9 cellular contexts compared by ENCODE assay signal in the genomic region with DNA sequence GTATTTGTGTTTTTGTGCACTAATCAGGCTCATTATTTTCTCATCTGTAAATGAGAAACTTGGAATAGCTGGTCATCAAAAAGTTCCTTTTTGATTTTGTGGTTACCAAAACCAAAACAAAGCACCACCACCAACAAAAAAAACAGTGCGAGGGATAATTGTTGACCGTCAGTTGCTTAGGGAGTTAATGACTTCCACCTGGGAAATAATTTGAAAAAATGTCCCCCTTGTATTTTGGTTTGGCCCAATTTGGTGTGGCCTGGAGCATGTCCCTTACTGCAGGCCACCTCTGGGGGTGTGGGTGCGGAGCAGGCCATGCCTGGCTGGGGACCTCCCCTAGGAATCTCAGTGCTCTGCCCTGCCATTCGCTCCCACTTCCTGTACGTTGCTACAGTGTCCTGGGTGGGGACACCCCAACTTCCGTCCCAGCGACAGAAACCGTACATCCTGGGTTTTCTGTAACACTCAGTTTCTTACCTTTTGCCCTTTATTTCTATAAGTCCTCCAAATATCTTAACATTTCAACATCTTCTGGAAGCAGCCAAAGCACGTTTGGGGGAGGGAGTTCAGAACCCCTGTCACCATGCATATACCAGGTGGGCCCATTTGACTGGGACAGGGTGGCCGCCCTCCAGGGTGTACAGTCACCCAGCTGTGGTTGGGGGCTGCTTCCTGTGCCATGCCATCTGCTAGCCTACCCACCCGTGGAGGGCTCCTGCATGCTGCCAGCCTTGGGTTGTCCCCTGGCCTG. TPM values are rescaled to one million over a fixed set of nuclear protein-coding genes. Genes with fewer than 3 reads are reported as not detected.
DNase-seq lines count a peak whose midpoint lies in the region; ATAC-seq and TF ChIP-seq lines count a peak whose summit lies in the region.
"Had no signal": no experiment of that assay in that cellular context is flagged by ENCODE, and none has a peak within 500 bp of the region (broad histone marks: within the 10 kb centered on the region; RNA-seq: fewer than 3 reads in every experiment).

No MANE protein-coding gene starts in this region.

- peaks cover 90% of the 10 kb centered on the region for H3K4me1 Mint-ChIP-seq in activated CD8-positive, alpha-beta T cell treated with anti-CD3 and anti-CD28 coated beads for 36 hours (ENCODE audit: low read depth)

- peak overlapping the region; percentile 87 for H3K27ac Mint-ChIP-seq in activated CD8-positive, alpha-beta T cell treated with anti-CD3 and anti-CD28 coated beads for 36 hours

- intact Hi-C loops in activated CD8-positive, alpha-beta T cell treated with anti-CD3 and anti-CD28 coated beads for 36 hours (cut with micrococcal nuclease) = no loop called here

- H3K4me1 ChIP-seq in skeletal muscle tissue (ENCODE audit: control insufficient read depth in 3 of 3, insufficient read depth in 3 of 3, low read length in 3 of 3) = peaks cover 56 to 65% (median 60%) of the 10 kb centered on the region in 3 donors
- no peaks in the 10 kb centered on the region for H3K4me1 ChIP-seq in BE2C

- H3K9ac ChIP-seq in skeletal muscle tissue (ENCODE audit: low read depth in 1 of 3, low read length in 3 of 3) = peak overlapping the region in 1 of 3 donors; percentile 8

- peak overlapping the region; percentile 52 for H3K4me3 Mint-ChIP-seq in activated CD8-positive, alpha-beta T cell treated with anti-CD3 and anti-CD28 coated beads for 36 hours

- no peaks in the 10 kb centered on the region for H3K27me3 Mint-ChIP-seq in activated CD8-positive, alpha-beta T cell treated with anti-CD3 and anti-CD28 coated beads for 36 hours

- H3K27ac ChIP-seq in skeletal muscle tissue (ENCODE audit: low read depth, low read length) = peak overlapping the region; percentile 32

- POLR2A ChIA-PET in activated CD8-positive, alpha-beta T cell treated with anti-CD3 and anti-CD28 coated beads for 36 hours (lab: Charles Lee) = interaction anchor here (0.5 to 4.3 kb wide), 8 partner anchors 8 to 81 kb away, joined by 3 to 23 read pairs (median 5); no protein-coding TSS in a partner anchor

- H3K4me3 ChIP-seq in skeletal muscle tissue (ENCODE audit: low read length in 3 of 3) (no peak overlapping the region), BE2C (ENCODE audit: low read depth, low read length) (no peak overlapping the region)

- H3K9me3 Mint-ChIP-seq in activated CD8-positive, alpha-beta T cell treated with anti-CD3 and anti-CD28 coated beads for 36 hours = no peaks in the 10 kb centered on the region

- H3K9me3 ChIP-seq in skeletal muscle tissue (ENCODE audit: control insufficient read depth in 3 of 3, low read length in 3 of 3) = no peaks in the 10 kb centered on the region
- no peaks in the 10 kb centered on the region for H3K9me3 ChIP-seq in BE2C

- DNase-seq in NCI-H146 (lab: John Stamatoyannopoulos, UW) (peak; percentile 43), NCI-H146 treated with DMSO at 0.1 percent for 48 hours (lab: John Stamatoyannopoulos, UW; ENCODE audit: unreplicated experiment) (no peak), iPS-NIHi7 (ENCODE audit: extremely low spot score) (no peak), BE2C (no peak), NCI-H526 treated with DMSO at 0.1 percent for 48 hours (lab: John Stamatoyannopoulos, UW) (no peak)
- DNase-seq in activated CD8-positive, alpha-beta T cell treated with anti-CD3 and anti-CD28 coated beads for 36 hours = peak; percentile 63
- DNase-seq: 8988T had no signal

- TF ChIP-seq CTCF in activated CD8-positive, alpha-beta T cell treated with anti-CD3 and anti-CD28 coated beads for 36 hours (IDR thresholded peaks at IDR 0.05) = no peak
- no peak for TF ChIP-seq CTCF in BE2C (IDR thresholded peaks at IDR 0.05; ENCODE audit: low read depth, low read length)

- H3K36me3 Mint-ChIP-seq in activated CD8-positive, alpha-beta T cell treated with anti-CD3 and anti-CD28 coated beads for 36 hours (ENCODE audit: low read depth) = peaks cover 42% of the 10 kb centered on the region

- CTCF ChIA-PET in activated CD8-positive, alpha-beta T cell treated with anti-CD3 and anti-CD28 coated beads for 36 hours (lab: Charles Lee) = interaction anchor here (0.9 to 1.7 kb wide), 4 partner anchors 33 to 199 kb away, joined by 3 to 5 read pairs (median 4); no protein-coding TSS in a partner anchor

- H3K36me3 ChIP-seq in skeletal muscle tissue (ENCODE audit: control insufficient read depth in 3 of 3, insufficient read depth in 3 of 3, low read length in 3 of 3) = peaks cover 0 to 3% (median 0%) of the 10 kb centered on the region in 3 donors
- H3K36me3 ChIP-seq in BE2C = no peaks in the 10 kb centered on the region

- H3K27me3 ChIP-seq in skeletal muscle tissue (ENCODE audit: control insufficient read depth in 3 of 3, insufficient read depth in 3 of 3, low read length in 3 of 3) (no peaks in the 10 kb centered on the region), BE2C (no peaks in the 10 kb centered on the region)

- peak; percentile 54 for ATAC-seq in HG02798 (IDR thresholded peaks at IDR 0.05; ENCODE audit: poor library complexity, unreplicated experiment)
- peak; percentile 70 for ATAC-seq in activated CD8-positive, alpha-beta T cell treated with anti-CD3 and anti-CD28 coated beads for 36 hours

RNA-seq across cellular contexts. Expression of a gene that starts 31.3 kb away (rescaled TPM):
- total RNA-seq in activated CD8-positive, alpha-beta T cell treated with anti-CD3 and anti-CD28 coated beads for 36 hours = 10 to 100 TPM; 68.3 to 69.7 TPM
- 42.3 TPM for total RNA-seq in skeletal muscle tissue
- 25.0 TPM for polyA plus RNA-seq in BE2C (2012; ENCODE audit: insufficient read depth, insufficient read length, low read depth)

Comparison
In these comparisons a context has a peak if more than half of its experiments do, and no peak if none do; other contexts are left out.
1. DNase-seq: peak in NCI-H146 (single experiment) and activated CD8-positive, alpha-beta T cell treated with anti-CD3 and anti-CD28 coated beads for 36 hours (single experiment); none in NCI-H146 treated with DMSO at 0.1 percent for 48 hours (single experiment), iPS-NIHi7 (single experiment), BE2C (single experiment) and NCI-H526 treated with DMSO at 0.1 percent for 48 hours (single experiment).